Comparison of ENCODE assay signal across 29 cellular contexts in genomic region chr7:74057987-74058386, GRCh38. TPM values are rescaled to one million over a fixed set of nuclear protein-coding genes. Genes with fewer than 3 reads are reported as not detected.
DNase-seq lines count a peak whose midpoint lies in the region; ATAC-seq and TF ChIP-seq lines count a peak whose summit lies in the region.
"Had no signal": no experiment of that assay in that cellular context is flagged by ENCODE, and none has a peak within 500 bp of the region (broad histone marks: within the 10 kb centered on the region; RNA-seq: fewer than 3 reads in every experiment).

No MANE protein-coding gene starts in this region.

- no TSS peak for BruUV-seq in PC-9 (replicated peaks; lab: Mats Ljungman, UMichigan)

- no peak overlapping the region for H3K4me3 Mint-ChIP-seq in chondrocyte (ENCODE audit: unreplicated experiment)
- no peak overlapping the region for H3K4me3 Mint-ChIP-seq in stimulated activated effector memory CD8-positive, alpha-beta T cell treated with anti-CD3 and anti-CD28 coated beads, Interleukin-12 subunit alpha, Interleukin-12 subunit beta, amount 100 ng/mL, for 72 hours
- H3K4me3 Mint-ChIP-seq: CD8-positive, alpha-beta T cell; GM23338 had no signal

- no peaks in the 10 kb centered on the region for H3K27me3 ChIP-seq in BLaER1 treated with 17β-estradiol and CSF1 and Interleukin-3, amounts not matched to agents 10 nM and 100 nM
- peaks cover 12% of the 10 kb centered on the region; the same call in 1 of the 2 replicates for H3K27me3 ChIP-seq in PC-9 (ENCODE audit: insufficient read depth, low read depth)
- H3K27me3 ChIP-seq: BLaER1, SJSA1 had no signal

- H3K36me3 Mint-ChIP-seq in chondrocyte (ENCODE audit: low read depth) = peaks cover 61% of the 10 kb centered on the region
- H3K36me3 Mint-ChIP-seq in stimulated activated effector memory CD8-positive, alpha-beta T cell treated with anti-CD3 and anti-CD28 coated beads, Interleukin-12 subunit alpha, Interleukin-12 subunit beta, amount 100 ng/mL, for 72 hours = no peaks in the 10 kb centered on the region
- H3K36me3 Mint-ChIP-seq: CD8-positive, alpha-beta T cell had no signal

- POLR2A ChIA-PET in HEK293 (lab: Yijun Ruan, JAX) = no interaction called here
- POLR2A ChIA-PET in PC-9 (lab: Charles Lee; ENCODE audit: unreplicated experiment) = interaction anchor here (0.6 kb wide), 1 partner anchor 117 kb away, joined by 3 read pairs; no protein-coding TSS in a partner anchor

- no peaks in the 10 kb centered on the region for H3K9me3 Mint-ChIP-seq in chondrocyte (ENCODE audit: low read depth)
- no peaks in the 10 kb centered on the region for H3K9me3 Mint-ChIP-seq in stimulated activated effector memory CD8-positive, alpha-beta T cell treated with anti-CD3 and anti-CD28 coated beads, Interleukin-12 subunit alpha, Interleukin-12 subunit beta, amount 100 ng/mL, for 72 hours
- H3K9me3 Mint-ChIP-seq: CD8-positive, alpha-beta T cell; GM23338 had no signal

- no peak overlapping the region for H3K9ac ChIP-seq in BLaER1 treated with 17β-estradiol and CSF1 and Interleukin-3, amounts not matched to agents 10 nM and 100 nM
- H3K9ac ChIP-seq: BLaER1 had no signal

- H3K4me1 Mint-ChIP-seq in chondrocyte (ENCODE audit: low read depth) = peaks cover 36% of the 10 kb centered on the region
- H3K4me1 Mint-ChIP-seq in stimulated activated effector memory CD8-positive, alpha-beta T cell treated with anti-CD3 and anti-CD28 coated beads, Interleukin-12 subunit alpha, Interleukin-12 subunit beta, amount 100 ng/mL, for 72 hours = peaks cover 13% of the 10 kb centered on the region
- H3K4me1 Mint-ChIP-seq: GM23338 had no signal

- CTCF ChIA-PET in HEK293 (lab: Yijun Ruan, JAX) (interaction anchor here (1.1 to 2.0 kb wide), 2 partner anchors 9 to 10 kb away, joined by 5 read pairs; no protein-coding TSS in a partner anchor), PC-9 (lab: Charles Lee) (interaction anchor here (0.6 kb wide), 2 partner anchors 240 to 1593 kb away, joined by 6 to 7 read pairs; no protein-coding TSS in a partner anchor)

- intact Hi-C loops in PC-9 (cut with micrococcal nuclease; ENCODE audit: unreplicated experiment) = no loop called here

- no peak for ATAC-seq in stimulated activated effector memory CD8-positive, alpha-beta T cell treated with anti-CD3 and anti-CD28 coated beads, Interleukin-12 subunit alpha, Interleukin-12 subunit beta, amount 100 ng/mL, for 72 hours
- ATAC-seq in HG03378 (IDR thresholded peaks at IDR 0.05; ENCODE audit: unreplicated experiment) = no peak
- ATAC-seq: CD8-positive, alpha-beta T cell; GM12878; GM23338 had no signal

- H3K79me2 ChIP-seq in PC-9 (ENCODE audit: low read depth) = no peaks in the 10 kb centered on the region

- H3K4me3 ChIP-seq in BLaER1 treated with 17β-estradiol and CSF1 and Interleukin-3, amounts not matched to agents 10 nM and 100 nM = no peak overlapping the region
- H3K4me3 ChIP-seq in HEK293 (ENCODE audit: low read depth, low read length) (no peak overlapping the region), PC-9 (no peak overlapping the region)
- H3K4me3 ChIP-seq: BLaER1, GM12878, GM23338, HAP-1, SJSA1 had no signal

- 0 out of 22 replicates have a peak overlapping the region, but pooled peaks of 1 of the 11 experiments have one; percentile 24 for H3K27ac ChIP-seq in BLaER1 treated with 17β-estradiol and CSF1 and Interleukin-3, amounts not matched to agents 10 nM and 100 nM
- H3K27ac ChIP-seq in HEK293 (ENCODE audit: extremely low read depth, low read depth, low read length) (no peak overlapping the region), PC-9 (no peak overlapping the region)
- H3K27ac ChIP-seq: BLaER1, SJSA1 had no signal

- H3K9me2 ChIP-seq in PC-9 (ENCODE audit: insufficient read depth) = no peaks in the 10 kb centered on the region

- TF ChIP-seq CTCF in HEK293 (tag by site-specific recombination; IDR thresholded peaks at IDR 0.05) (no peak), chondrocyte (IDR thresholded peaks at IDR 0.05) (no peak), PC-9 (conservative IDR thresholded peaks at IDR 0.05) (no peak)

- peaks cover 1 to 33% (median 21%) of the 10 kb centered on the region in 10 experiments for H3K4me1 ChIP-seq in BLaER1 treated with 17β-estradiol and CSF1 and Interleukin-3, amounts not matched to agents 10 nM and 100 nM
- H3K4me1 ChIP-seq in HEK293 (ENCODE audit: control insufficient read depth, insufficient read depth, low read length) (no peaks in the 10 kb centered on the region), PC-9 (replicated peaks; ENCODE audit: insufficient read depth) (peaks cover 17% of the 10 kb centered on the region)
- H3K4me1 ChIP-seq: Caco-2, HAP-1 had no signal

- no peaks in the 10 kb centered on the region for H3K27me3 Mint-ChIP-seq in chondrocyte (ENCODE audit: low read depth)

- peak overlapping the region; percentile 60 for H3K27ac Mint-ChIP-seq in chondrocyte (ENCODE audit: unreplicated experiment)
- H3K27ac Mint-ChIP-seq in stimulated activated effector memory CD8-positive, alpha-beta T cell treated with anti-CD3 and anti-CD28 coated beads, Interleukin-12 subunit alpha, Interleukin-12 subunit beta, amount 100 ng/mL, for 72 hours = peak overlapping the region; percentile 39
- H3K27ac Mint-ChIP-seq: CD8-positive, alpha-beta T cell; GM23338 had no signal

- H3K36me3 ChIP-seq in BLaER1 treated with 17β-estradiol and CSF1 and Interleukin-3, amounts not matched to agents 10 nM and 100 nM = no peaks in the 10 kb centered on the region
- H3K36me3 ChIP-seq in HEK293 (ENCODE audit: control insufficient read depth in 2 of 2, insufficient read depth in 1 of 2, low read length in 2 of 2) (no peaks in the 10 kb centered on the region), PC-9 (ENCODE audit: low read depth) (no peaks in the 10 kb centered on the region)
- H3K36me3 ChIP-seq: BLaER1, HAP-1, SJSA1 had no signal

- no peak overlapping the region for H2AFZ ChIP-seq in PC-9
- H2AFZ ChIP-seq: GM23338 had no signal

- DNase-seq in chondrocyte (ENCODE audit: low spot score) (no peak), PC-9 (no peak), HT-29 (ENCODE audit: low spot score) (no peak)
- no peak for DNase-seq in stimulated activated effector memory CD8-positive, alpha-beta T cell treated with anti-CD3 and anti-CD28 coated beads, Interleukin-12 subunit alpha, Interleukin-12 subunit beta, amount 100 ng/mL, for 72 hours (ENCODE audit: low spot score in 2 of 2)
- DNase-seq: Caco-2; CD8-positive, alpha-beta T cell; DMS 273 treated with DMSO at 0.1 percent for 48 hours; DMS79; EL; GDM1; MM.1S; NCI-H1092 treated with DMSO at 0.1 percent for 48 hours; NCI-H1436; NCI-H187 treated with DMSO at 0.1 percent for 48 hours; NCI-H2171 treated with DMSO at 0.1 percent for 48 hours; NCI-H345; NCI-H524 treated with DMSO at 0.1 percent for 48 hours; NCI-H774; Right ventricle myocardium superior; RPMI8226 had no signal

- H4K20me1 ChIP-seq in BLaER1 treated with 17β-estradiol and CSF1 and Interleukin-3, amounts not matched to agents 10 nM and 100 nM = peaks cover 0 to 29% (median 0%) of the 10 kb centered on the region in 11 experiments; a peak in 3 of 22 replicates
- no peaks in the 10 kb centered on the region for H4K20me1 ChIP-seq in PC-9 (ENCODE audit: insufficient read depth)
- H4K20me1 ChIP-seq: BLaER1 had no signal

- H3K4me2 ChIP-seq in BLaER1 treated with 17β-estradiol and CSF1 and Interleukin-3, amounts not matched to agents 10 nM and 100 nM = peak overlapping the region in 8 of 11 experiments; percentile 11 to 74 (median 53); a peak in 14 of 22 replicates
- no peak overlapping the region for H3K4me2 ChIP-seq in PC-9
- H3K4me2 ChIP-seq: BLaER1, GM23338 had no signal

- H3F3A ChIP-seq in PC-9 (ENCODE audit: insufficient read depth, low read depth) = peaks cover 6% of the 10 kb centered on the region; the same call in 1 of the 2 replicates

- no peaks in the 10 kb centered on the region for H3K9me3 ChIP-seq in BLaER1 treated with 17β-estradiol and CSF1 and Interleukin-3, amounts not matched to agents 10 nM and 100 nM (replicated peaks in 1 of 11)
- H3K9me3 ChIP-seq in HEK293 (ENCODE audit: control insufficient read depth, insufficient read depth, low read depth, low read length) (no peaks in the 10 kb centered on the region), PC-9 (ENCODE audit: insufficient read depth, low read depth) (no peaks in the 10 kb centered on the region)
- H3K9me3 ChIP-seq: BLaER1, Caco-2, HAP-1, SJSA1 had no signal

TF ChIP-seq in HEK293, 187 proteins besides CTCF, POLR2A, EP300 and RAD21:
- TF ChIP-seq ZNF366 (tag by site-specific recombination; conservative IDR thresholded peaks at IDR 0.05) (peak; percentile 89), ZNF561 (tag by site-specific recombination; IDR thresholded peaks at IDR 0.05; ENCODE audit: borderline replicate concordance) (no peak), ZSCAN16 (tag by site-specific recombination; IDR thresholded peaks at IDR 0.05) (no peak), ZNF394 (tag by site-specific recombination; IDR thresholded peaks at IDR 0.05; ENCODE audit: borderline replicate concordance) (no peak), ZNF398 (tag by site-specific recombination; IDR thresholded peaks at IDR 0.05) (no peak)

RNA-seq across cellular contexts. Expression of gene LIMK1, which starts 25.6 kb away (rescaled TPM):
- total RNA-seq in chondrocyte = 39.1 to 46.5 TPM (median 41.5 TPM) in 3 replicates
- 128 and 148 TPM in 2 replicates for total RNA-seq in PC-9 (2021)
- 27.4 and 37.8 TPM in 2 replicates for total RNA-seq in HT-29 (2014; rRNA removed; shearing (Covaris generic))

RNA-seq across cellular contexts. Expression of gene ELN, which starts 30.0 kb away (rescaled TPM):
- total RNA-seq in chondrocyte (8,224 to 15,554 TPM (median 15,093 TPM) in 3 replicates), PC-9 (2021) (0.11 TPM in 1 of 2 replicates, not detected in the other)
- total RNA-seq in HT-29 (2014; rRNA removed; shearing (Covaris generic)) = 0.03 and 0.10 TPM in 2 replicates
- total RNA-seq: Caco-2; CD8-positive, alpha-beta T cell; HT1080; SJSA1 had no signal

Comparison
In these comparisons a context has a peak if more than half of its experiments do, and no peak if none do; other contexts are left out.
1. RNA of gene ELN, which starts 30.0 kb away (total RNA-seq): 8,224 to 15,554 TPM in chondrocyte; 0.11 TPM in PC-9 and 0.03 to 0.10 TPM in HT-29; every median in the first group is over 1,000 times any median in the second.